1 cellular context compared by ENCODE assay signal in the genomic region with DNA sequence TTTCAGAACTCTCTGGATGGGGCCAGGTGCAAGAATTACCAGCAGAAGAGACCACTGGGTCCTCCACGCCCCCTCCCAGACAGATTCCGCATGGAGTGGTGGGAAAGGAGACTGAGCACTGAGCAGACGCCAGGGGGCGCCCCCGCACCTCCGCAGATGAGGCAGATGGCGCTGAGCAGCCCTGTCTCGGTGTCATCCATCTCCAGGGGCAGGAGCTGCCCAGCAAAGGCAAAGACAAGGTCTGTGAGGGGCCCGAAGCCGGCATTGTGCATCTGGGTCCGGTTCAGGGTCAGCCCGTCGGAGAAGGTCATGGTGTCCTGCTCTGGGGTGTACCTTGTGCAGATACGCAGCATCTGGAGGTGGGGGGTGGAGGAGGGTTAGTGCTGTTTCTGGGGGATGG.
TF ChIP-seq lines count a peak whose summit lies in the region.

No MANE protein-coding gene starts in this region.

TF ChIP-seq in A549, 52 proteins besides CTCF, POLR2A, EP300 and RAD21:
- TF ChIP-seq SMC3 (IDR thresholded peaks at IDR 0.05): peak; percentile 99
- TF ChIP-seq MAX (IDR thresholded peaks at IDR 0.05): 0 out of 2 replicates have a peak, but pooled peaks have one; percentile 19
- TF ChIP-seq MYC (IDR thresholded peaks at IDR 0.05; ENCODE audit: borderline replicate concordance, low read length): no peak
- 0 out of 5 replicates have a peak, but pooled peaks of 1 of the 2 experiments have one; percentile 25 for TF ChIP-seq JUN (IDR thresholded peaks at IDR 0.05)
TF ChIP-seq in A549: peak in this region for 3.
